In the genomic region with DNA sequence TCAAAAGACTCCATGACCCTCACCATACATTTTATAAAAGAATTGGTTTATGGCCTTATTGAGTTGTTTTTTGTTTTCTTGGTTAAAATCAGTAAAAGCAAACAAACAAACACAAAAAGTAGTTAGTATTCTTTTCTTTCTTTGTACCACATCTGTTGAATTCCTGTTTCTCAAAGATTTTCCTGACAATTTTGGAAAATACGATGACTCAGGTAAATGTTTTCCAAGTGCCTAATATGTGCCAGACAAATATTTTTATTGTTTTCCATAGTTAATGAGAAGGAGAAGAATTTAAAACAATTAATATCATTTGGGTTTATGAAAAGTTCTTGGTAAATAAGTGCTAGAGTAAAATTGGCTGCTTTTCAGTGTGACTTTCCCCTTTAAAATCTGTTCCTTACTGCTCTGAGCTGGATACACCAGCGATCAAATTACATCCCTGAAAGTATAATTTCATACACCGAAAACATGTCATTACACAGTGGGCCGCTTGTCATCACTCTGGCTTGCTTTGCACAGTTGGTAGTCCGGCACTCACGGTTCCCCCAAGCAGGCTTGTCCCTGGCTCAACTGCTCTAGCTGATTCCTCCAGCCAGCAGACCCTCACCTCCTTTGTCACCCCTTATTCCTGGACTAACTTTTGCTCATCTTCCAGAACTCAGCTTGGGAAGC, we compare ENCODE assay signal across 15 cellular contexts.
DNase-seq lines count a peak whose midpoint lies in the region; ATAC-seq, FAIRE-seq and TF ChIP-seq lines count a peak whose summit lies in the region.
"Had no signal": no experiment of that assay in that cellular context is flagged by ENCODE, and none has a peak within 500 bp of the region (broad histone marks: within the 10 kb centered on the region; RNA-seq: fewer than 3 reads in every experiment).

No MANE protein-coding gene starts in this region.

- no peak overlapping the region for H3K9ac ChIP-seq in GM23248
- H3K9ac ChIP-seq: parathyroid adenoma had no signal

- H3K4me2 ChIP-seq in A549 (no peak overlapping the region), GM23248 (ENCODE audit: unreplicated experiment) (peak overlapping the region; percentile 11)

- no peak for TF ChIP-seq EP300 in A549 (IDR thresholded peaks at IDR 0.05)
- TF ChIP-seq EP300 in tibial nerve (IDR thresholded peaks at IDR 0.05) = no peak

- CTCF ChIA-PET in A549 (lab: Yijun Ruan, JAX) = interaction anchor here (1.3 kb wide), 1 partner anchor 93 kb away, joined by 4 read pairs; no protein-coding TSS in a partner anchor
- CTCF ChIA-PET in activated naive CD4-positive, alpha-beta T cell treated with anti-CD3 and anti-CD28 coated beads, Interleukin-2, amount 10 ng/mL, durations not matched to agents 7 days and 5 days (lab: Charles Lee) = no interaction called here

- POLR2A ChIA-PET in A549 (lab: Yijun Ruan, JAX) = no interaction called here

- H3K4me1 ChIP-seq in A549 (peaks cover 7% of the 10 kb centered on the region), GM23248 (ENCODE audit: insufficient read depth) (peaks cover 17% of the 10 kb centered on the region), tibial nerve (no peaks in the 10 kb centered on the region), lower lobe of right lung (no peaks in the 10 kb centered on the region)
- H3K4me1 ChIP-seq: parathyroid adenoma, vagina had no signal

- H3K27me3 ChIP-seq in GM23248 (replicated peaks; ENCODE audit: insufficient read depth) (no peaks in the 10 kb centered on the region), tibial nerve (no peaks in the 10 kb centered on the region), lower lobe of right lung (ENCODE audit: low read depth) (no peaks in the 10 kb centered on the region)
- H3K27me3 ChIP-seq: vagina had no signal

- H3K36me3 ChIP-seq in GM23248 (ENCODE audit: low read depth) = no peaks in the 10 kb centered on the region
- H3K36me3 ChIP-seq in tibial nerve = no peaks in the 10 kb centered on the region
- peaks cover 15% of the 10 kb centered on the region for H3K36me3 ChIP-seq in lower lobe of right lung
- H3K36me3 ChIP-seq: vagina had no signal

- peak; percentile 76 for FAIRE-seq in A549 (lab: Jason Lieb, UNC)

- TF ChIP-seq RAD21 in A549 (conservative IDR thresholded peaks at IDR 0.05 in 1 of 2, IDR thresholded peaks at IDR 0.05 in 1 of 2) = no peak

- H3K36me3 Mint-ChIP-seq in activated naive CD4-positive, alpha-beta T cell treated with anti-CD3 and anti-CD28 coated beads, Interleukin-2, amount 10 ng/mL, durations not matched to agents 7 days and 5 days = no peaks in the 10 kb centered on the region

- H3K27ac Mint-ChIP-seq in activated naive CD4-positive, alpha-beta T cell treated with anti-CD3 and anti-CD28 coated beads, Interleukin-2, amount 10 ng/mL, durations not matched to agents 7 days and 5 days = no peak overlapping the region
- H3K27ac Mint-ChIP-seq: activated B cell treated with CpG ODN at 0.5 μM for 24 hours; activated T-cell treated with anti-CD3 and anti-CD28 coated beads, Interleukin-2, amount 50 U/mL, for 24 hours had no signal

- TF ChIP-seq POLR2A in A549 (IDR thresholded peaks at IDR 0.05; ENCODE audit: low read length) (no peak), tibial nerve (IDR thresholded peaks at IDR 0.05) (no peak)

- ATAC-seq in A549 (peak in 1 of 2 experiments; percentile 42; a peak in 3 of 6 replicates), lower lobe of right lung (no peak)
- ATAC-seq: HCT116 had no signal

- H3K9me3 ChIP-seq in A549 (peaks cover 12% of the 10 kb centered on the region; the same call in 2 of the 3 replicates), GM23248 (ENCODE audit: low read depth) (no peaks in the 10 kb centered on the region), tibial nerve (peaks cover 0 to 9% (median 0%) of the 10 kb centered on the region in 4 donors), lower lobe of right lung (no peaks in the 10 kb centered on the region)
- H3K9me3 ChIP-seq: vagina had no signal

- peaks cover 4% of the 10 kb centered on the region for H3K9me3 Mint-ChIP-seq in activated naive CD4-positive, alpha-beta T cell treated with anti-CD3 and anti-CD28 coated beads, Interleukin-2, amount 10 ng/mL, durations not matched to agents 7 days and 5 days
- H3K9me3 Mint-ChIP-seq: activated B cell treated with CpG ODN at 0.5 μM for 24 hours; activated T-cell treated with anti-CD3 and anti-CD28 coated beads, Interleukin-2, amount 50 U/mL, for 24 hours had no signal

- H4K20me1 ChIP-seq in GM23248 (ENCODE audit: insufficient read depth) = no peaks in the 10 kb centered on the region

- intact Hi-C loops in lower lobe of right lung (cut with DNase I) = no loop called here

- H3K4me1 Mint-ChIP-seq in activated naive CD4-positive, alpha-beta T cell treated with anti-CD3 and anti-CD28 coated beads, Interleukin-2, amount 10 ng/mL, durations not matched to agents 7 days and 5 days = peaks cover 2% of the 10 kb centered on the region

- 69% methylated on average over 6 of the region's 6 CpGs for WGBS in A549 (ENCODE audit: missing lambda C conversion rate)
- 9 to 11% methylated on average over 6 of the region's 6 CpGs for whole genome bisulfite sequencing in GM23248 (ENCODE audit: low coverage in 1 of 2, low lambda C conversion rate in 2 of 2, missing lambda C conversion rate in 2 of 2), 2 experiments
- WGBS in tibial nerve, 2 donors = 42 to 43% methylated on average over 6 of the region's 6 CpGs

- peaks cover 20% of the 10 kb centered on the region for H3K27me3 Mint-ChIP-seq in activated naive CD4-positive, alpha-beta T cell treated with anti-CD3 and anti-CD28 coated beads, Interleukin-2, amount 10 ng/mL, durations not matched to agents 7 days and 5 days
- H3K27me3 Mint-ChIP-seq: activated B cell treated with CpG ODN at 0.5 μM for 24 hours; activated T-cell treated with anti-CD3 and anti-CD28 coated beads, Interleukin-2, amount 50 U/mL, for 24 hours had no signal

- DNase-seq in A549 (ENCODE audit: low read depth in 1 of 2, low spot score in 1 of 2) = no peak
- DNase-seq in GM23248 = peak; percentile 64
- peak; percentile 48 for DNase-seq in SK-N-DZ (ENCODE audit: low spot score)
- peak; percentile 37 to 71 for DNase-seq in foreskin fibroblast
- DNase-seq in tibial nerve (ENCODE audit: low spot score in 2 of 2) = no peak
- no peak for DNase-seq in activated naive CD4-positive, alpha-beta T cell treated with anti-CD3 and anti-CD28 coated beads, Interleukin-2, amount 10 ng/mL, durations not matched to agents 7 days and 5 days
- DNase-seq in lower lobe of right lung = no peak
- no peak for DNase-seq in OCI-M2 (lab: John Stamatoyannopoulos, UW; ENCODE audit: unreplicated experiment)
- DNase-seq: activated B cell treated with CpG ODN at 0.5 μM for 24 hours; activated T-cell treated with anti-CD3 and anti-CD28 coated beads, Interleukin-2, amount 50 U/mL, for 24 hours; amniotic stem cell; NCI-H1092 treated with DMSO at 0.1 percent for 48 hours had no signal

- TF ChIP-seq CTCF in A549 (IDR thresholded peaks at IDR 0.05) (no peak), foreskin fibroblast (IDR thresholded peaks at IDR 0.05; ENCODE audit: low read depth, low read length) (no peak), tibial nerve (IDR thresholded peaks at IDR 0.05) (no peak), lower lobe of right lung (IDR thresholded peaks at IDR 0.05) (no peak)

- H3K79me2 ChIP-seq in GM23248 (ENCODE audit: insufficient read depth) = no peaks in the 10 kb centered on the region
- H3K79me2 ChIP-seq: parathyroid adenoma had no signal

- H3K4me3 ChIP-seq in A549 (no peak overlapping the region), GM23248 (no peak overlapping the region), foreskin fibroblast (ENCODE audit: low read depth in 1 of 2, low read length in 2 of 2) (no peak overlapping the region), tibial nerve (no peak overlapping the region), lower lobe of right lung (no peak overlapping the region)
- H3K4me3 ChIP-seq: vagina had no signal

- H2AFZ ChIP-seq in GM23248 = peak overlapping the region; percentile 57
- H2AFZ ChIP-seq: parathyroid adenoma had no signal

- H3F3A ChIP-seq in GM23248 (ENCODE audit: insufficient read depth) = peaks cover 2% of the 10 kb centered on the region

- H3K4me3 Mint-ChIP-seq in activated naive CD4-positive, alpha-beta T cell treated with anti-CD3 and anti-CD28 coated beads, Interleukin-2, amount 10 ng/mL, durations not matched to agents 7 days and 5 days = no peak overlapping the region
- H3K4me3 Mint-ChIP-seq: activated B cell treated with CpG ODN at 0.5 μM for 24 hours; activated T-cell treated with anti-CD3 and anti-CD28 coated beads, Interleukin-2, amount 50 U/mL, for 24 hours had no signal

- in situ Hi-C loops in GM23248 (cut with MboI) = no loop called here

- H3K27ac ChIP-seq in A549 (0 out of 6 replicates have a peak overlapping the region, but pooled peaks of 1 of the 2 experiments have one; percentile 0), GM23248 (no peak overlapping the region), tibial nerve (no peak overlapping the region), lower lobe of right lung (no peak overlapping the region)
- H3K27ac ChIP-seq: parathyroid adenoma, vagina had no signal

- no peaks in the 10 kb centered on the region for H3K9me2 ChIP-seq in GM23248 (ENCODE audit: insufficient read depth)

TF ChIP-seq in A549, 52 proteins besides CTCF, POLR2A, EP300 and RAD21:
- TF ChIP-seq HDAC2 (IDR thresholded peaks at IDR 0.05) (no peak), MAFK (IDR thresholded peaks at IDR 0.05; ENCODE audit: partially characterized antibody) (peak; percentile 86)

Comparison
In these comparisons a context has a peak if more than half of its experiments do, and no peak if none do; other contexts are left out.
1. DNase-seq: peak in GM23248 (single experiment), SK-N-DZ (single experiment) and foreskin fibroblast (2 of 2); none in A549 (0 of 2), tibial nerve (0 of 2), activated naive CD4-positive, alpha-beta T cell treated with anti-CD3 and anti-CD28 coated beads, Interleukin-2, amount 10 ng/mL, durations not matched to agents 7 days and 5 days (single experiment), lower lobe of right lung (single experiment) and OCI-M2 (single experiment).